Comparison of ENCODE assay signal across 13 cellular contexts in the genomic region with DNA sequence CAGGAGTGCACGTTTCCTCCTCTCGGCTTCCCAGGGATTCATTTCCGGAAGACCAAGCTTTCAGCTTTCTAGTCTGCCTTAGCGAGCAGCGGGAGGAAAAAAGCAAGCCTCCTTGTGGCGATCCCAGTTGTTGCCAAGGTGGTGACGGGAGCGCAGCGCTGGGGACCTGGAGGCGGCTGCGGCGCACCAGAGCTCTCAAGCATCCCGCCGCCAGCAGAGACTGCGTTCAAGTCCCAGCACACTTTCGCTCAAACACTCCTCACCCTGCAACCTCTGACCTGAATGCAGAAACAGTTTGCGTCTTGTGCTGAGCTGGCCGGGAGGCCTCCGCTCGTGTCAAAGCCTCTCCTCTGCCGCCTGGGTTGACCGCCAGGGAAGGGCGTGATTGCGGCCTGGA. TPM values are rescaled to one million over a fixed set of nuclear protein-coding genes. Genes with fewer than 3 reads are reported as not detected.
A peak's percentile ranks its signal among the peaks of the same experiment; 100 is the strongest.
DNase-seq lines count a peak whose midpoint lies in the region; ATAC-seq lines count a peak whose summit lies in the region.
"Had no signal": no experiment of that assay in that cellular context is flagged by ENCODE, and none has a peak within 500 bp of the region (broad histone marks: within the 10 kb centered on the region; RNA-seq: fewer than 3 reads in every experiment).

No MANE protein-coding gene starts in this region.

- no peaks in the 10 kb centered on the region for H3K4me1 ChIP-seq in adipocyte (ENCODE audit: control insufficient read depth, insufficient read depth, low read length)
- H3K4me1 ChIP-seq: SJSA1 had no signal

- no peak overlapping the region for H3K9ac ChIP-seq in adipocyte (ENCODE audit: low read length)

- H3K4me3 ChIP-seq in adipocyte (ENCODE audit: low read length), result peak overlapping the region; percentile 37
- peak overlapping the region; percentile 40; the same call in 1 of the 2 replicates for H3K4me3 ChIP-seq in iPS-18c (ENCODE audit: insufficient read depth, low read depth, low read length)
- H3K4me3 ChIP-seq: lung, SJSA1 had no signal

- in situ Hi-C loops in ACHN (cut with HindIII; ENCODE audit: low pct_ligation_motif_present, low pct_unique_long_range_greater_than_20kb, low sequenced_read_pairs), result no loop called here

- no peaks in the 10 kb centered on the region for H3K36me3 ChIP-seq in adipocyte (ENCODE audit: control insufficient read depth, insufficient read depth, low read length, severe bottlenecking)
- H3K36me3 ChIP-seq: SJSA1 had no signal

- H3K9me3 ChIP-seq in adipocyte (ENCODE audit: control insufficient read depth, low read length) (no peaks in the 10 kb centered on the region), iPS-18c (ENCODE audit: control insufficient read depth, insufficient read depth, low read length) (peaks cover 2% of the 10 kb centered on the region)
- H3K9me3 ChIP-seq: SJSA1 had no signal

- DNase-seq in ACHN (peak; percentile 30), H4 (ENCODE audit: low spot score) (peak; percentile 5), adipocyte (ENCODE audit: low read depth) (peak; percentile 22), middle frontal gyrus (ENCODE audit: extremely low spot score, low spot score) (no peak)
- DNase-seq in stimulated activated CD4-positive, alpha-beta T cell treated with anti-CD3 and anti-CD28 coated beads, Interleukin-2, amount 100 ng/mL, for 24 hours, result no peak
- DNase-seq: substantia nigra had no signal

- H3K27me3 ChIP-seq in adipocyte (replicated peaks; ENCODE audit: control insufficient read depth, insufficient read depth, low read length), result peaks cover 84% of the 10 kb centered on the region

- ATAC-seq in GM19328 (IDR thresholded peaks at IDR 0.05; ENCODE audit: unreplicated experiment) (no peak), GM19395 (IDR thresholded peaks at IDR 0.05; ENCODE audit: unreplicated experiment) (no peak)

RNA-seq across cellular contexts. Expression of gene GSX1, which starts 4.9 kb away (rescaled TPM):
- total RNA-seq in H4 (2014; rRNA removed; shearing (Covaris generic)), result not detected in 2 replicates
- total RNA-seq: dermis microvascular lymphatic vessel endothelial cell, LHCN-M2, lung, SJSA1 had no signal

Comparison
In these comparisons a context has a peak if more than half of its experiments do, and no peak if none do; other contexts are left out.
1. DNase-seq: peak in ACHN (single experiment), H4 (single experiment) and adipocyte (single experiment); none in stimulated activated CD4-positive, alpha-beta T cell treated with anti-CD3 and anti-CD28 coated beads, Interleukin-2, amount 100 ng/mL, for 24 hours (0 of 2) and middle frontal gyrus (single experiment).